8 cellular contexts compared by ENCODE assay signal in the genomic region with DNA sequence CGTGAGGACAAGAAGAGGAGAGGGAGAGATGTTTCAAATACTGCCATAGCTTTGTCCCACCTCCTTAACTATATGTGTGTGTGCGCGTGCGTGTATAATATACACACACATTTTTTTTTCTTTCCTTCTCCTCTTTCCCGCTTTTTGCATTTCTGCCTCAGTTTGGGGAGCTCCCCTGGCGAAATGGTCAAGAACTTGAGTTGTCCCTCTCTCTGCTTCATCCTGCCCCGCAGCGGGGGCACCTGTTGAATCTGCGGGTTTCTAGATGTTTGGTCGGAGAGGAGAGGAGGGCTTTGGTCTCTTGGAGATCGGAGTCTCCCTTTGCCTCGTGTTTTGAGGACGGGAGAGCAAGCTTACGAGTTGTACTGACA. TPM values are rescaled to one million over a fixed set of nuclear protein-coding genes. Genes with fewer than 3 reads are reported as not detected.
DNase-seq lines count a peak whose midpoint lies in the region; ATAC-seq and TF ChIP-seq lines count a peak whose summit lies in the region.

No MANE protein-coding gene starts in this region.

- H3K27ac Mint-ChIP-seq in activated T-cell treated with anti-CD3 and anti-CD28 coated beads, Interleukin-2, amount 50 U/mL, for 72 hours: peak overlapping the region; percentile 79
- H3K27ac Mint-ChIP-seq in progenitor cell of endocrine pancreas: peak overlapping the region; percentile 78

- H3K27ac ChIP-seq in 22Rv1 (peak overlapping the region; percentile 73), heart left ventricle (peak overlapping the region; percentile 56 to 93 (median 90))

- peaks cover 17% of the 10 kb centered on the region for H3K4me1 Mint-ChIP-seq in activated T-cell treated with anti-CD3 and anti-CD28 coated beads, Interleukin-2, amount 50 U/mL, for 72 hours (ENCODE audit: low read depth)
- peaks cover 13% of the 10 kb centered on the region for H3K4me1 Mint-ChIP-seq in progenitor cell of endocrine pancreas (ENCODE audit: low read depth)

- peaks cover 0 to 30% (median 28%) of the 10 kb centered on the region in 9 donors for H3K36me3 ChIP-seq in heart left ventricle

- H3K4me3 Mint-ChIP-seq in activated T-cell treated with anti-CD3 and anti-CD28 coated beads, Interleukin-2, amount 50 U/mL, for 72 hours: peak overlapping the region; percentile 94 to 95
- H3K4me3 Mint-ChIP-seq in progenitor cell of endocrine pancreas (ENCODE audit: low read depth): peak overlapping the region; percentile 93

- ATAC-seq in HG02763 (IDR thresholded peaks at IDR 0.05; ENCODE audit: unreplicated experiment): peak; percentile 8
- ATAC-seq in activated T-cell treated with anti-CD3 and anti-CD28 coated beads, Interleukin-2, amount 50 U/mL, for 72 hours (replicated peaks in 1 of 2): no peak
- peak in 1 of 4 donors; percentile 37 for ATAC-seq in heart left ventricle

- peaks cover 22 to 25% of the 10 kb centered on the region in 2 donors for H3K36me3 Mint-ChIP-seq in activated T-cell treated with anti-CD3 and anti-CD28 coated beads, Interleukin-2, amount 50 U/mL, for 72 hours (ENCODE audit: insufficient read depth in 2 of 2)
- H3K36me3 Mint-ChIP-seq in progenitor cell of endocrine pancreas (ENCODE audit: insufficient read depth): peaks cover 30% of the 10 kb centered on the region

- 0 to 1% (median 1%) methylated on average over 14 of the region's 14 CpGs for WGBS in heart left ventricle, 4 donors

- H3K4me1 ChIP-seq in heart left ventricle: peaks cover 0 to 32% (median 5%) of the 10 kb centered on the region in 12 donors

- no peak for TF ChIP-seq CTCF in 22Rv1 (IDR thresholded peaks at IDR 0.05)
- TF ChIP-seq CTCF in heart left ventricle (IDR thresholded peaks at IDR 0.05): no peak
- TF ChIP-seq CTCF in progenitor cell of endocrine pancreas (IDR thresholded peaks at IDR 0.05; ENCODE audit: unreplicated experiment): no peak

- H3K27me3 ChIP-seq in heart left ventricle: no peaks in the 10 kb centered on the region

- H3K4me3 ChIP-seq in GM08714 (ENCODE audit: low read length) (peak overlapping the region; percentile 69), heart left ventricle (peak overlapping the region; percentile 65 to 97 (median 92))

- intact Hi-C loops in heart left ventricle (cut with DNase I): loop anchor here in 1 of 10 donors (5.0 kb wide), 1 partner anchor 47 kb away; no protein-coding TSS in a partner anchor

- peaks cover 10 to 16% of the 10 kb centered on the region in 2 donors for H3K9me3 Mint-ChIP-seq in activated T-cell treated with anti-CD3 and anti-CD28 coated beads, Interleukin-2, amount 50 U/mL, for 72 hours
- peaks cover 27% of the 10 kb centered on the region for H3K9me3 Mint-ChIP-seq in progenitor cell of endocrine pancreas (ENCODE audit: low read depth)

- DNase-seq in NCI-H1694 (lab: John Stamatoyannopoulos, UW) (peak; percentile 37), heart left ventricle (peak in 1 of 5 donors; percentile 28), progenitor cell of endocrine pancreas (ENCODE audit: low spot score, unreplicated experiment) (no peak)
- peak in 1 of 2 donors; percentile 18 for DNase-seq in activated T-cell treated with anti-CD3 and anti-CD28 coated beads, Interleukin-2, amount 50 U/mL, for 72 hours
- no peak for DNase-seq in activated CD4-positive, CD25-positive, alpha-beta regulatory T cell treated with anti-CD3 and anti-CD28 coated beads, Interleukin-2, amount 50 U/mL, for 72 hours

- no peaks in the 10 kb centered on the region for H3K27me3 Mint-ChIP-seq in activated T-cell treated with anti-CD3 and anti-CD28 coated beads, Interleukin-2, amount 50 U/mL, for 72 hours (ENCODE audit: low read depth)
- H3K27me3 Mint-ChIP-seq in progenitor cell of endocrine pancreas: no peaks in the 10 kb centered on the region

- peaks cover 0 to 17% (median 2%) of the 10 kb centered on the region in 12 donors for H3K9me3 ChIP-seq in heart left ventricle

- TF ChIP-seq POLR2A in heart left ventricle (IDR thresholded peaks at IDR 0.05): no peak

RNA-seq across cellular contexts. Expression of gene SCCPDH, which starts 0.5 kb away (rescaled TPM):
- total RNA-seq in activated T-cell treated with anti-CD3 and anti-CD28 coated beads, Interleukin-2, amount 50 U/mL, for 72 hours: 10 to 100 TPM; 20.7 to 23.7 TPM
- total RNA-seq in heart left ventricle (10 to 100 TPM; 22.0 to 36.4 (median 32.9) TPM), progenitor cell of endocrine pancreas (41.3 and 43.3 TPM in 2 replicates)
- polyA plus RNA-seq in heart left ventricle: 10 to 100 TPM; 13.8 to 27.3 TPM
